Comparison of ENCODE assay signal across 1 cellular context in the genomic region with DNA sequence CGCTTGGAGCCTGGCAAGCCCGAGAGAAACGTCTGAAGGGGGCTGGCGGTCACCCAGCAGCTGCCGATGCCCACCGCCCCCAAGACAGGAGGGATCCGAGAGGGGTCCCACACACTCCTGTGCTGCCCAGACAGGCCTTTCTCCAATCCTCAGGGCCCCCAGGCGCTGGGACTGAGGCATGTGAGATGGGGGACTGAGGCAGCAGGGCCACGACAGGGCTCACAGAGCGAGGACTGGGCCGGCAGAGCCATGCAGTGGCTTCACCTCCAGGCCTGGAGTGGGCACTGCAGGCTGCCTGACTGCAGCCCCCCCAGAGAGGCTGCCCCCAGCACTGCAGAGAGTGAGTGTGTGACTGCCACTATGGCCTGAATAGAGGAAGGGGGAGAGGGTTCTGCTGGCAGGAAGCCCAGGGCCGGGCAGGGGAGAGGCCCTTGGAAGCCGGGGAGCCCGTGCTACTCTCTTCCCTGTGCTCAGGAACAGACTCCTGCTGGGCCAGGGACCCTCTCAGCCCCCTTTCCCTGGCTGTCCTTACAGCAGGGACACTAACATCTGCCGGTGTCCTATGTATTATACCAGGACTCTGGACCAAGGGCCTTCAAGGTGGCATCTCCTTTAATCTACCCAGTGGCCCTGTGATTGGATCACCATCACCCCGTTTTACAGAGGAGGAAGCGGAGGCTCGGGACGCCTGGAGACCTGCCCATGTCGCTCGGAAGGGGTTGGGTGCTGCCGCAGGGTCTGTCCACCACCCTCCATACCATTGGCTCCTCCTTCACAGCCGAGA.
A peak's percentile ranks its signal among the peaks of the same experiment; 100 is the strongest.
TF ChIP-seq lines count a peak whose summit lies in the region.

No MANE protein-coding gene starts in this region.

TF ChIP-seq in HepG2, 621 proteins besides CTCF, POLR2A, EP300 and RAD21 (continued from another document and continues in another):
- TF ChIP-seq, protein P1, sequence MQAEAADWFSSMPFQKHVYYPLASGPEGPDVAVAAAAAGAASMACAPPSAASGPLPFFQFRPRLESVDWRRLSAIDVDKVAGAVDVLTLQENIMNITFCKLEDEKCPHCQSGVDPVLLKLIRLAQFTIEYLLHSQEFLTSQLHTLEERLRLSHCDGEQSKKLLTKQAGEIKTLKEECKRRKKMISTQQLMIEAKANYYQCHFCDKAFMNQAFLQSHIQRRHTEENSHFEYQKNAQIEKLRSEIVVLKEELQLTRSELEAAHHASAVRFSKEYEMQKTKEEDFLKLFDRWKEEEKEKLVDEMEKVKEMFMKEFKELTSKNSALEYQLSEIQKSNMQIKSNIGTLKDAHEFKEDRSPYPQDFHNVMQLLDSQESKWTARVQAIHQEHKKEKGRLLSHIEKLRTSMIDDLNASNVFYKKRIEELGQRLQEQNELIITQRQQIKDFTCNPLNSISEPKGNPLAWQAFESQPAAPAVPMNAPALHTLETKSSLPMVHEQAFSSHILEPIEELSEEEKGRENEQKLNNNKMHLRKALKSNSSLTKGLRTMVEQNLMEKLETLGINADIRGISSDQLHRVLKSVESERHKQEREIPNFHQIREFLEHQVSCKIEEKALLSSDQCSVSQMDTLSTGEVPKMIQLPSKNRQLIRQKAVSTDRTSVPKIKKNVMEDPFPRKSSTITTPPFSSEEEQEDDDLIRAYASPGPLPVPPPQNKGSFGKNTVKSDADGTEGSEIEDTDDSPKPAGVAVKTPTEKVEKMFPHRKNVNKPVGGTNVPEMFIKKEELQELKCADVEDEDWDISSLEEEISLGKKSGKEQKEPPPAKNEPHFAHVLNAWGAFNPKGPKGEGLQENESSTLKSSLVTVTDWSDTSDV (CRISPR knock-in tag; IDR thresholded peaks at IDR 0.05) = no peak
- no peak for TF ChIP-seq ZNF780A (CRISPR knock-in tag; IDR thresholded peaks at IDR 0.05)
- TF ChIP-seq SOX5 (CRISPR knock-in tag; IDR thresholded peaks at IDR 0.05; ENCODE audit: borderline replicate concordance) = no peak
- TF ChIP-seq, protein P2, sequence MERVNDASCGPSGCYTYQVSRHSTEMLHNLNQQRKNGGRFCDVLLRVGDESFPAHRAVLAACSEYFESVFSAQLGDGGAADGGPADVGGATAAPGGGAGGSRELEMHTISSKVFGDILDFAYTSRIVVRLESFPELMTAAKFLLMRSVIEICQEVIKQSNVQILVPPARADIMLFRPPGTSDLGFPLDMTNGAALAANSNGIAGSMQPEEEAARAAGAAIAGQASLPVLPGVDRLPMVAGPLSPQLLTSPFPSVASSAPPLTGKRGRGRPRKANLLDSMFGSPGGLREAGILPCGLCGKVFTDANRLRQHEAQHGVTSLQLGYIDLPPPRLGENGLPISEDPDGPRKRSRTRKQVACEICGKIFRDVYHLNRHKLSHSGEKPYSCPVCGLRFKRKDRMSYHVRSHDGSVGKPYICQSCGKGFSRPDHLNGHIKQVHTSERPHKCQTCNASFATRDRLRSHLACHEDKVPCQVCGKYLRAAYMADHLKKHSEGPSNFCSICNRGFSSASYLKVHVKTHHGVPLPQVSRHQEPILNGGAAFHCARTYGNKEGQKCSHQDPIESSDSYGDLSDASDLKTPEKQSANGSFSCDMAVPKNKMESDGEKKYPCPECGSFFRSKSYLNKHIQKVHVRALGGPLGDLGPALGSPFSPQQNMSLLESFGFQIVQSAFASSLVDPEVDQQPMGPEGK (CRISPR knock-in tag; IDR thresholded peaks at IDR 0.05) = peak; percentile 60
- no peak for TF ChIP-seq ZNF879 (CRISPR knock-in tag; IDR thresholded peaks at IDR 0.05)
- TF ChIP-seq ZNF557 (CRISPR knock-in tag; IDR thresholded peaks at IDR 0.05) = no peak
- TF ChIP-seq, protein P3, sequence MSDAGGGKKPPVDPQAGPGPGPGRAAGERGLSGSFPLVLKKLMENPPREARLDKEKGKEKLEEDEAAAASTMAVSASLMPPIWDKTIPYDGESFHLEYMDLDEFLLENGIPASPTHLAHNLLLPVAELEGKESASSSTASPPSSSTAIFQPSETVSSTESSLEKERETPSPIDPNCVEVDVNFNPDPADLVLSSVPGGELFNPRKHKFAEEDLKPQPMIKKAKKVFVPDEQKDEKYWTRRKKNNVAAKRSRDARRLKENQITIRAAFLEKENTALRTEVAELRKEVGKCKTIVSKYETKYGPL (CRISPR knock-in tag; IDR thresholded peaks at IDR 0.05) = no peak
- TF ChIP-seq SKI (IDR thresholded peaks at IDR 0.05; ENCODE audit: partially characterized antibody) = no peak
- no peak for TF ChIP-seq JDP2 (CRISPR knock-in tag; IDR thresholded peaks at IDR 0.05; ENCODE audit: borderline replicate concordance)
- TF ChIP-seq CEBPB (IDR thresholded peaks at IDR 0.05; ENCODE audit: borderline replicate concordance, low read depth, low read length) = no peak
- TF ChIP-seq, protein P4, sequence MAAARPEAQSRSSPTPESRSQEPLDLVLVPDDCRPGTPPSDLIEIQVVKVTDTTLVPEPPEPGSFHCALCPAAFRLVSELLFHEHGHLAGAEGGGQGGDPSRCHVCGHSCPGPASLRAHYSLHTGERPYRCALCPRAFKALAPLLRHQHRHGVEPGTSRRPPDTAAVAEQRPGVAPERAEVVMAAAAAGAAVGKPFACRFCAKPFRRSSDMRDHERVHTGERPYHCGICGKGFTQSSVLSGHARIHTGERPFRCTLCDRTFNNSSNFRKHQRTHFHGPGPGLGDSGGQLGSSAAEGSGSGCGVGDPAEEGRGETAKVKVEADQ (CRISPR knock-in tag; IDR thresholded peaks at IDR 0.05; ENCODE audit: borderline replicate concordance) = no peak
- no peak for TF ChIP-seq ZBTB7A (CRISPR knock-in tag; IDR thresholded peaks at IDR 0.05)
- no peak; the same call in 1 of the 2 replicates for TF ChIP-seq MTA1 (CRISPR knock-in tag; IDR thresholded peaks at IDR 0.05; ENCODE audit: borderline replicate concordance)
- TF ChIP-seq GATAD1 (CRISPR knock-in tag; IDR thresholded peaks at IDR 0.05) = no peak
- TF ChIP-seq, protein P5, sequence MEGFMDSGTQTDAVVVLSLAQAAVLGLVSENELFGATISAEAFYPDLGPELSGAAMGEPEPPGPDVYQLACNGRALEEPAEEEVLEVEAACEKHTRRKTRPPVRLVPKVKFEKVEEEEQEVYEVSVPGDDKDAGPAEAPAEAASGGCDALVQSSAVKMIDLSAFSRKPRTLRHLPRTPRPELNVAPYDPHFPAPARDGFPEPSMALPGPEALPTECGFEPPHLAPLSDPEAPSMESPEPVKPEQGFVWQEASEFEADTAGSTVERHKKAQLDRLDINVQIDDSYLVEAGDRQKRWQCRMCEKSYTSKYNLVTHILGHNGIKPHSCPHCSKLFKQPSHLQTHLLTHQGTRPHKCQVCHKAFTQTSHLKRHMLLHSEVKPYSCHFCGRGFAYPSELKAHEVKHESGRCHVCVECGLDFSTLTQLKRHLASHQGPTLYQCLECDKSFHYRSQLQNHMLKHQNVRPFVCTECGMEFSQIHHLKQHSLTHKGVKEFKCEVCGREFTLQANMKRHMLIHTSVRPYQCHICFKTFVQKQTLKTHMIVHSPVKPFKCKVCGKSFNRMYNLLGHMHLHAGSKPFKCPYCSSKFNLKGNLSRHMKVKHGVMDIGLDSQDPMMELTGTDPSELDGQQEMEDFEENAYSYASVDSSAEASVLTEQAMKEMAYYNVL (CRISPR knock-in tag; IDR thresholded peaks at IDR 0.05; ENCODE audit: borderline replicate concordance) = no peak
- TF ChIP-seq ELF4 (CRISPR knock-in tag; IDR thresholded peaks at IDR 0.05; ENCODE audit: borderline replicate concordance) = no peak
- TF ChIP-seq KDM5A (IDR thresholded peaks at IDR 0.05; ENCODE audit: borderline replicate concordance, low read length) = no peak
- TF ChIP-seq NR2F2 (IDR thresholded peaks at IDR 0.05; ENCODE audit: borderline replicate concordance, low read depth) = no peak
- no peak for TF ChIP-seq CCAR2 (optimal IDR thresholded peaks at IDR 0.05; ENCODE audit: low read depth, low read length)
- no peak for TF ChIP-seq ZNF781 (CRISPR knock-in tag; IDR thresholded peaks at IDR 0.05; ENCODE audit: borderline replicate concordance, not compliant biosample characterization)
- no peak for TF ChIP-seq SETDB1 (CRISPR knock-in tag; IDR thresholded peaks at IDR 0.05; ENCODE audit: borderline replicate concordance)
- TF ChIP-seq, protein P6, sequence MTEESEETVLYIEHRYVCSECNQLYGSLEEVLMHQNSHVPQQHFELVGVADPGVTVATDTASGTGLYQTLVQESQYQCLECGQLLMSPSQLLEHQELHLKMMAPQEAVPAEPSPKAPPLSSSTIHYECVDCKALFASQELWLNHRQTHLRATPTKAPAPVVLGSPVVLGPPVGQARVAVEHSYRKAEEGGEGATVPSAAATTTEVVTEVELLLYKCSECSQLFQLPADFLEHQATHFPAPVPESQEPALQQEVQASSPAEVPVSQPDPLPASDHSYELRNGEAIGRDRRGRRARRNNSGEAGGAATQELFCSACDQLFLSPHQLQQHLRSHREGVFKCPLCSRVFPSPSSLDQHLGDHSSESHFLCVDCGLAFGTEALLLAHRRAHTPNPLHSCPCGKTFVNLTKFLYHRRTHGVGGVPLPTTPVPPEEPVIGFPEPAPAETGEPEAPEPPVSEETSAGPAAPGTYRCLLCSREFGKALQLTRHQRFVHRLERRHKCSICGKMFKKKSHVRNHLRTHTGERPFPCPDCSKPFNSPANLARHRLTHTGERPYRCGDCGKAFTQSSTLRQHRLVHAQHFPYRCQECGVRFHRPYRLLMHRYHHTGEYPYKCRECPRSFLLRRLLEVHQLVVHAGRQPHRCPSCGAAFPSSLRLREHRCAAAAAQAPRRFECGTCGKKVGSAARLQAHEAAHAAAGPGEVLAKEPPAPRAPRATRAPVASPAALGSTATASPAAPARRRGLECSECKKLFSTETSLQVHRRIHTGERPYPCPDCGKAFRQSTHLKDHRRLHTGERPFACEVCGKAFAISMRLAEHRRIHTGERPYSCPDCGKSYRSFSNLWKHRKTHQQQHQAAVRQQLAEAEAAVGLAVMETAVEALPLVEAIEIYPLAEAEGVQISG (CRISPR knock-in tag; IDR thresholded peaks at IDR 0.05) = peak; percentile 42; the same call in 1 of the 2 replicates
- no peak for TF ChIP-seq NFKBIZ (CRISPR knock-in tag; IDR thresholded peaks at IDR 0.05)
- no peak for TF ChIP-seq ZFY (CRISPR knock-in tag; IDR thresholded peaks at IDR 0.05)
- TF ChIP-seq, protein P7, sequence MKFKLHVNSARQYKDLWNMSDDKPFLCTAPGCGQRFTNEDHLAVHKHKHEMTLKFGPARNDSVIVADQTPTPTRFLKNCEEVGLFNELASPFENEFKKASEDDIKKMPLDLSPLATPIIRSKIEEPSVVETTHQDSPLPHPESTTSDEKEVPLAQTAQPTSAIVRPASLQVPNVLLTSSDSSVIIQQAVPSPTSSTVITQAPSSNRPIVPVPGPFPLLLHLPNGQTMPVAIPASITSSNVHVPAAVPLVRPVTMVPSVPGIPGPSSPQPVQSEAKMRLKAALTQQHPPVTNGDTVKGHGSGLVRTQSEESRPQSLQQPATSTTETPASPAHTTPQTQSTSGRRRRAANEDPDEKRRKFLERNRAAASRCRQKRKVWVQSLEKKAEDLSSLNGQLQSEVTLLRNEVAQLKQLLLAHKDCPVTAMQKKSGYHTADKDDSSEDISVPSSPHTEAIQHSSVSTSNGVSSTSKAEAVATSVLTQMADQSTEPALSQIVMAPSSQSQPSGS (CRISPR knock-in tag; IDR thresholded peaks at IDR 0.05) = no peak
- TF ChIP-seq MZF1 (CRISPR knock-in tag; IDR thresholded peaks at IDR 0.05; ENCODE audit: borderline replicate concordance) = no peak
- no peak for TF ChIP-seq YY1 (IDR thresholded peaks at IDR 0.05; ENCODE audit: insufficient read depth, insufficient replicate concordance, low read depth, low read length)
- no peak for TF ChIP-seq ZFX (CRISPR knock-in tag; IDR thresholded peaks at IDR 0.05; ENCODE audit: low read depth)
- TF ChIP-seq, protein P8, sequence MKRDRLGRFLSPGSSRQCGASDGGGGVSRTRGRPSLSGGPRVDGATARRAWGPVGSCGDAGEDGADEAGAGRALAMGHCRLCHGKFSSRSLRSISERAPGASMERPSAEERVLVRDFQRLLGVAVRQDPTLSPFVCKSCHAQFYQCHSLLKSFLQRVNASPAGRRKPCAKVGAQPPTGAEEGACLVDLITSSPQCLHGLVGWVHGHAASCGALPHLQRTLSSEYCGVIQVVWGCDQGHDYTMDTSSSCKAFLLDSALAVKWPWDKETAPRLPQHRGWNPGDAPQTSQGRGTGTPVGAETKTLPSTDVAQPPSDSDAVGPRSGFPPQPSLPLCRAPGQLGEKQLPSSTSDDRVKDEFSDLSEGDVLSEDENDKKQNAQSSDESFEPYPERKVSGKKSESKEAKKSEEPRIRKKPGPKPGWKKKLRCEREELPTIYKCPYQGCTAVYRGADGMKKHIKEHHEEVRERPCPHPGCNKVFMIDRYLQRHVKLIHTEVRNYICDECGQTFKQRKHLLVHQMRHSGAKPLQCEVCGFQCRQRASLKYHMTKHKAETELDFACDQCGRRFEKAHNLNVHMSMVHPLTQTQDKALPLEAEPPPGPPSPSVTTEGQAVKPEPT (CRISPR knock-in tag; IDR thresholded peaks at IDR 0.05; ENCODE audit: low read depth) = no peak
- no peak for TF ChIP-seq SMARCE1 (IDR thresholded peaks at IDR 0.05; ENCODE audit: borderline replicate concordance)
- TF ChIP-seq CENPT (CRISPR knock-in tag; IDR thresholded peaks at IDR 0.05; ENCODE audit: low read depth) = no peak
- no peak for TF ChIP-seq ZFP36 (IDR thresholded peaks at IDR 0.05; ENCODE audit: borderline replicate concordance, low read depth, low read length, partially characterized antibody)
- TF ChIP-seq, protein P9, sequence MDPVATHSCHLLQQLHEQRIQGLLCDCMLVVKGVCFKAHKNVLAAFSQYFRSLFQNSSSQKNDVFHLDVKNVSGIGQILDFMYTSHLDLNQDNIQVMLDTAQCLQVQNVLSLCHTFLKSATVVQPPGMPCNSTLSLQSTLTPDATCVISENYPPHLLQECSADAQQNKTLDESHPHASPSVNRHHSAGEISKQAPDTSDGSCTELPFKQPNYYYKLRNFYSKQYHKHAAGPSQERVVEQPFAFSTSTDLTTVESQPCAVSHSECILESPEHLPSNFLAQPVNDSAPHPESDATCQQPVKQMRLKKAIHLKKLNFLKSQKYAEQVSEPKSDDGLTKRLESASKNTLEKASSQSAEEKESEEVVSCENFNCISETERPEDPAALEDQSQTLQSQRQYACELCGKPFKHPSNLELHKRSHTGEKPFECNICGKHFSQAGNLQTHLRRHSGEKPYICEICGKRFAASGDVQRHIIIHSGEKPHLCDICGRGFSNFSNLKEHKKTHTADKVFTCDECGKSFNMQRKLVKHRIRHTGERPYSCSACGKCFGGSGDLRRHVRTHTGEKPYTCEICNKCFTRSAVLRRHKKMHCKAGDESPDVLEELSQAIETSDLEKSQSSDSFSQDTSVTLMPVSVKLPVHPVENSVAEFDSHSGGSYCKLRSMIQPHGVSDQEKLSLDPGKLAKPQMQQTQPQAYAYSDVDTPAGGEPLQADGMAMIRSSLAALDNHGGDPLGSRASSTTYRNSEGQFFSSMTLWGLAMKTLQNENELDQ (CRISPR knock-in tag; IDR thresholded peaks at IDR 0.05; ENCODE audit: borderline replicate concordance) = no peak
- TF ChIP-seq, protein P10, sequence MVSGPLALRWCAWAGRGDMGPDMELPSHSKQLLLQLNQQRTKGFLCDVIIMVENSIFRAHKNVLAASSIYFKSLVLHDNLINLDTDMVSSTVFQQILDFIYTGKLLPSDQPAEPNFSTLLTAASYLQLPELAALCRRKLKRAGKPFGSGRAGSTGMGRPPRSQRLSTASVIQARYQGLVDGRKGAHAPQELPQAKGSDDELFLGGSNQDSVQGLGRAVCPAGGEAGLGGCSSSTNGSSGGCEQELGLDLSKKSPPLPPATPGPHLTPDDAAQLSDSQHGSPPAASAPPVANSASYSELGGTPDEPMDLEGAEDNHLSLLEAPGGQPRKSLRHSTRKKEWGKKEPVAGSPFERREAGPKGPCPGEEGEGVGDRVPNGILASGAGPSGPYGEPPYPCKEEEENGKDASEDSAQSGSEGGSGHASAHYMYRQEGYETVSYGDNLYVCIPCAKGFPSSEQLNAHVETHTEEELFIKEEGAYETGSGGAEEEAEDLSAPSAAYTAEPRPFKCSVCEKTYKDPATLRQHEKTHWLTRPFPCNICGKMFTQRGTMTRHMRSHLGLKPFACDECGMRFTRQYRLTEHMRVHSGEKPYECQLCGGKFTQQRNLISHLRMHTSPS (CRISPR knock-in tag; IDR thresholded peaks at IDR 0.05; ENCODE audit: low read depth) = peak; percentile 14; the same call in 1 of the 2 replicates
- TF ChIP-seq ASH2L (IDR thresholded peaks at IDR 0.05; ENCODE audit: insufficient read length, low read depth, low read length) = no peak
